ENCODE assay signal across 35 cellular contexts in the genomic region with DNA sequence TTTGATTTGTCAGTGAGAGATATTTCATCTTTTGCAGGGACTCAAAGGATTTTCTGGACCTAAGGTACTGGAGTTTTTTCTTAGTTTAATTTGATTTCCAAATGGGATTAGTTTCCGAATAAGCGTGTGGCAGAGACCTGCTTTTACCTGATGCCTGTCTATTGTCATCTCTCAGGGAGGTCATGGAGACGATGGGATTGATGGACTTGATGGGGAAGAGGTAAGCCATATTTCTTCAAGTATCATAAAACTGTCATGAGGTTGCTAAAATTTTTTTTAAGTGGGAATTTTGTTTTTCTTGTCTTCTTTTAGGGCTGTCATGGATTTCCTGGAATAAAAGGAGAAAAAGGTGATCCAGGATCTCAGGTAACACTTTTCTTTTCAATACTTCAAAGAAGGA.
"Had no signal": no experiment of that assay in that cellular context is flagged by ENCODE, and none has a peak within 500 bp of the region (broad histone marks: within the 10 kb centered on the region; RNA-seq: fewer than 3 reads in every experiment).

No MANE protein-coding gene starts in this region.

- H3K27ac ChIP-seq: adrenal gland, body of pancreas, brain microvascular endothelial cell, breast epithelium, VCaP had no signal

- H3K27me3 Mint-ChIP-seq: activated B cell treated with CpG ODN at 0.5 μM for 24 hours; activated CD4-positive, alpha-beta T cell treated with anti-CD3 and anti-CD28 coated beads, Interleukin-2, amount 10 ng/mL, durations not matched to agents 24 days and 14 days had no signal

- H3K36me3 Mint-ChIP-seq: activated CD4-positive, alpha-beta memory T cell treated with anti-CD3 and anti-CD28 coated beads for 36 hours; activated naive CD4-positive, alpha-beta T cell treated with anti-CD3 and anti-CD28 coated beads, Interleukin-2, amount 50 U/mL, for 72 hours; activated naive CD8-positive, alpha-beta T cell treated with anti-CD3 and anti-CD28 coated beads for 36 hours had no signal

- H3K27ac Mint-ChIP-seq: activated B cell treated with CpG ODN at 0.5 μM for 24 hours; activated CD4-positive, alpha-beta memory T cell treated with anti-CD3 and anti-CD28 coated beads for 36 hours; activated CD4-positive, alpha-beta T cell treated with anti-CD3 and anti-CD28 coated beads, Interleukin-2, amount 10 ng/mL, durations not matched to agents 24 days and 14 days; activated CD8-positive, alpha-beta T cell treated with anti-CD3 and anti-CD28 coated beads for 36 hours; activated naive CD4-positive, alpha-beta T cell treated with anti-CD3 and anti-CD28 coated beads for 36 hours; activated naive CD4-positive, alpha-beta T cell treated with anti-CD3 and anti-CD28 coated beads, Interleukin-2, amount 50 U/mL, for 72 hours; activated naive CD8-positive, alpha-beta T cell treated with anti-CD3 and anti-CD28 coated beads for 36 hours; activated T-cell treated with anti-CD3 and anti-CD28 coated beads, Interleukin-2, amount 50 U/mL, for 72 hours; activated T-helper 1 cell treated with anti-CD3 and anti-CD28 coated beads, Interleukin-12 subunit alpha, Interleukin-12 subunit beta, Interleukin-2, Interleukin-4 antibody, amounts not matched to agents 30 ng/mL and 10 ng/mL and 1 ng/mL, durations not matched to agents 14 hours and 24 hours and 36 hours; activated T-helper 17 cell treated with anti-CD3 and anti-CD28 coated beads, Interleukin-2, amount 50 U/mL, for 72 hours; T-helper 1 cell treated with Interleukin-12 subunit alpha and Interleukin-12 subunit beta and Interleukin-4 antibody, amounts not matched to agents 30 μg/mL and 1 μg/mL, for 36 hours; T-helper 2 cell treated with Interferon-gamma antibody and Interleukin-4, amounts not matched to agents 5 μg/mL and 100 μg/mL, for 36 hours had no signal

- H3K36me3 ChIP-seq: adrenal gland, brain microvascular endothelial cell, breast epithelium had no signal

- H3K4me3 ChIP-seq: adrenal gland, body of pancreas, breast epithelium had no signal

- H3K27me3 ChIP-seq: adrenal gland, body of pancreas had no signal

- ATAC-seq: activated CD8-positive, alpha-beta T cell treated with anti-CD3 and anti-CD28 coated beads for 36 hours; activated naive CD4-positive, alpha-beta T cell treated with anti-CD3 and anti-CD28 coated beads, Interleukin-2, amount 50 U/mL, for 72 hours; activated T-cell treated with anti-CD3 and anti-CD28 coated beads, Interleukin-2, amount 50 U/mL, for 4 hours; activated T-cell treated with anti-CD3 and anti-CD28 coated beads, Interleukin-2, amount 50 U/mL, for 72 hours; activated T-helper 17 cell treated with anti-CD3 and anti-CD28 coated beads, Interleukin-2, amount 50 U/mL, for 72 hours; body of pancreas had no signal

- H3K4me1 Mint-ChIP-seq: activated B cell treated with CpG ODN at 0.5 μM for 24 hours; activated CD4-positive, alpha-beta T cell treated with anti-CD3 and anti-CD28 coated beads, Interleukin-2, amount 10 ng/mL, durations not matched to agents 24 days and 14 days; activated naive CD8-positive, alpha-beta T cell treated with anti-CD3 and anti-CD28 coated beads for 36 hours; activated T-helper 17 cell treated with anti-CD3 and anti-CD28 coated beads, Interleukin-2, amount 50 U/mL, for 72 hours had no signal

- H3K9me3 ChIP-seq: adrenal gland, body of pancreas had no signal

- H3K4me1 ChIP-seq: adrenal gland, body of pancreas, breast epithelium had no signal

- DNase-seq: activated B cell treated with CpG ODN at 0.5 μM for 24 hours; activated CD4-positive, alpha-beta memory T cell treated with anti-CD3 and anti-CD28 coated beads for 36 hours; activated CD4-positive, alpha-beta T cell treated with anti-CD3 and anti-CD28 coated beads for 4 hours; activated CD4-positive, alpha-beta T cell treated with anti-CD3 and anti-CD28 coated beads, Interleukin-2, amount 10 ng/mL, durations not matched to agents 24 days and 14 days; activated CD4-positive, alpha-beta T cell treated with anti-CD3 and anti-CD28 coated beads, Interleukin-2, amount 50 U/mL, for 1 hour; activated CD4-positive, alpha-beta T cell treated with anti-CD3 and anti-CD28 coated beads, Interleukin-2, amount 50 U/mL, for 4 hours; activated CD4-positive, CD25-positive, alpha-beta regulatory T cell treated with anti-CD3 and anti-CD28 coated beads, Interleukin-2, amount 50 U/mL, for 72 hours; activated CD8-positive, alpha-beta memory T cell treated with anti-CD3 and anti-CD28 coated beads, Interleukin-2, amount 50 U/mL, for 4 hours; activated CD8-positive, alpha-beta T cell treated with anti-CD3 and anti-CD28 coated beads for 36 hours; activated effector memory CD4-positive, alpha-beta T cell treated with anti-CD3 and anti-CD28 coated beads, Interleukin-2, amount 50 U/mL, for 16 hours; activated gamma-delta T cell treated with Interleukin-2 at 50 U/mL for 16 hours; activated naive CD4-positive, alpha-beta T cell; activated naive CD4-positive, alpha-beta T cell treated with anti-CD3 and anti-CD28 coated beads for 36 hours; activated naive CD4-positive, alpha-beta T cell treated with anti-CD3 and anti-CD28 coated beads, Interleukin-2, amount 50 U/mL, for 16 hours; activated naive CD8-positive, alpha-beta T cell treated with anti-CD3 and anti-CD28 coated beads for 36 hours; activated T-cell treated with anti-CD3 and anti-CD28 coated beads for 4 hours; activated T-cell treated with anti-CD3 and anti-CD28 coated beads, Interleukin-2, amount 50 U/mL, for 1 hour; activated T-cell treated with anti-CD3 and anti-CD28 coated beads, Interleukin-2, amount 50 U/mL, for 4 hours; activated T-cell treated with anti-CD3 and anti-CD28 coated beads, Interleukin-2, amount 50 U/mL, for 72 hours; adrenal gland; amniotic stem cell; aorta; body of pancreas; brain microvascular endothelial cell; central memory CD4-positive, alpha-beta T cell; T-helper 1 cell; T-helper 2 cell; T-helper 9 cell had no signal

- H3K4me3 Mint-ChIP-seq: activated B cell treated with CpG ODN at 0.5 μM for 24 hours; activated CD4-positive, alpha-beta memory T cell treated with anti-CD3 and anti-CD28 coated beads for 36 hours; activated CD4-positive, alpha-beta T cell treated with anti-CD3 and anti-CD28 coated beads, Interleukin-2, amount 10 ng/mL, durations not matched to agents 24 days and 14 days; activated CD8-positive, alpha-beta T cell treated with anti-CD3 and anti-CD28 coated beads for 36 hours; activated naive CD4-positive, alpha-beta T cell treated with anti-CD3 and anti-CD28 coated beads for 36 hours; activated naive CD8-positive, alpha-beta T cell treated with anti-CD3 and anti-CD28 coated beads for 36 hours; activated T-cell treated with anti-CD3 and anti-CD28 coated beads, Interleukin-2, amount 50 U/mL, for 4 hours; activated T-cell treated with anti-CD3 and anti-CD28 coated beads, Interleukin-2, amount 50 U/mL, for 72 hours; activated T-helper 1 cell treated with anti-CD3 and anti-CD28 coated beads, Interleukin-12 subunit alpha, Interleukin-12 subunit beta, Interleukin-2, Interleukin-4 antibody, amounts not matched to agents 30 ng/mL and 10 ng/mL and 1 ng/mL, durations not matched to agents 14 hours and 24 hours and 36 hours; activated T-helper 17 cell treated with anti-CD3 and anti-CD28 coated beads, Interleukin-2, amount 50 U/mL, for 72 hours; T-helper 1 cell treated with Interleukin-12 subunit alpha and Interleukin-12 subunit beta and Interleukin-4 antibody, amounts not matched to agents 30 μg/mL and 1 μg/mL, for 36 hours; T-helper 2 cell treated with Interferon-gamma antibody and Interleukin-4, amounts not matched to agents 5 μg/mL and 100 μg/mL, for 36 hours had no signal
